In the genomic region with DNA sequence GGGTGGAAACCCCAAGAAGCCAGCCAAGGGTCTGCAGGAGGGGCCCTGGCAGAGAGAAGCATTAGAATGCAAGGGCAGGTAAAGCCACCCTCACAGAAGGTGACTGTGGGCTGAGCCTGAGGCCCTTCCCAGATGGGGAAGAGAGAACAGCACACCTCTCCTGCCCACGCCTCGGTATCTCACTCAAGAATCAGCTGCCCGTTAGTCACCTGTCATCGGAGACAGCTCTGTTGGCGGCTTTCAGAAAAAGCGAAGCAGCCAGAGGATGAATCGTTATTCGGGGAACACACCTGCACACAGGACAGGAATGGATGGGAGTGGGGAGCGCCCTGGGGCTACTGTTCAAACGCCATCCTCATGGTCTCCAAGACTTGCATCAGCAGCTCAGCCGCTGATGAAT, we compare ENCODE assay signal across 17 cellular contexts. TPM values are rescaled to one million over a fixed set of nuclear protein-coding genes. Genes with fewer than 3 reads are reported as not detected.
DNase-seq lines count a peak whose midpoint lies in the region; ATAC-seq and TF ChIP-seq lines count a peak whose summit lies in the region.
"Had no signal": no experiment of that assay in that cellular context is flagged by ENCODE, and none has a peak within 500 bp of the region (broad histone marks: within the 10 kb centered on the region; RNA-seq: fewer than 3 reads in every experiment).

No MANE protein-coding gene starts in this region.

- CTCF ChIA-PET in activated CD4-positive, alpha-beta T cell treated with anti-CD3 and anti-CD28 coated beads for 36 hours (lab: Charles Lee): interaction anchor here (0.6 to 4.3 kb wide), 6 partner anchors 11 to 209 kb away, joined by 3 to 18 read pairs (median 4); no protein-coding TSS in a partner anchor

- peak overlapping the region; percentile 80 for H3K27ac ChIP-seq in CD4-positive, CD25-positive, alpha-beta regulatory T cell (ENCODE audit: insufficient read depth, low read length, poor library complexity, severe bottlenecking)
- H3K27ac ChIP-seq in sigmoid colon: no peak overlapping the region
- H3K27ac ChIP-seq: SK-N-MC, upper lobe of right lung had no signal

- ATAC-seq in CD4-positive, CD25-positive, alpha-beta regulatory T cell (ENCODE audit: low read depth in 2 of 2): no peak
- ATAC-seq in activated CD4-positive, alpha-beta T cell treated with anti-CD3 and anti-CD28 coated beads for 36 hours: peak; percentile 58
- ATAC-seq: left ventricle myocardium superior, upper lobe of right lung had no signal

- peak in 1 of 3 donors; percentile 18 for DNase-seq in CD4-positive, CD25-positive, alpha-beta regulatory T cell
- DNase-seq in activated CD4-positive, alpha-beta T cell treated with anti-CD3 and anti-CD28 coated beads for 36 hours: peak; percentile 81
- DNase-seq in activated naive CD4-positive, alpha-beta T cell treated with anti-CD3 and anti-CD28 coated beads, Interleukin-2, amount 50 U/mL, for 16 hours: peak; percentile 68
- DNase-seq in stimulated activated CD4-positive, alpha-beta T cell treated with anti-CD3 and anti-CD28 coated beads, Interleukin-15, amount 100 ng/mL, for 48 hours (ENCODE audit: low read depth in 2 of 2): peak; percentile 45 to 47
- no peak for DNase-seq in SKM-1 treated with dmso at 0.1 percent for 144 hours (lab: John Stamatoyannopoulos, UW; ENCODE audit: unreplicated experiment)
- no peak for DNase-seq in sigmoid colon
- no peak for DNase-seq in D341Med (ENCODE audit: low spot score)
- DNase-seq in H4 (ENCODE audit: low spot score): no peak
- DNase-seq: dermis blood vessel endothelial cell, DMS 273 treated with DMSO at 0.1 percent for 48 hours, left ventricle myocardium superior, NCI-H1092 treated with DMSO at 0.1 percent for 48 hours, NCI-H345, nephron progenitor cell, retina, upper lobe of right lung had no signal

- POLR2A ChIA-PET in activated CD4-positive, alpha-beta T cell treated with anti-CD3 and anti-CD28 coated beads for 36 hours (lab: Charles Lee): interaction anchor here (0.5 to 0.6 kb wide), 5 partner anchors 13 to 427 kb away, joined by 3 read pairs; no protein-coding TSS in a partner anchor

- TF ChIP-seq EP300 in sigmoid colon (IDR thresholded peaks at IDR 0.05): no peak

- peak overlapping the region; percentile 88 to 96 (median 90) for H3K27ac Mint-ChIP-seq in CD4-positive, CD25-positive, alpha-beta regulatory T cell
- H3K27ac Mint-ChIP-seq in activated CD4-positive, alpha-beta T cell treated with anti-CD3 and anti-CD28 coated beads for 36 hours: peak overlapping the region; percentile 92
- H3K27ac Mint-ChIP-seq: nephron progenitor cell had no signal

- no peaks in the 10 kb centered on the region for H3K27me3 ChIP-seq in CD4-positive, CD25-positive, alpha-beta regulatory T cell (ENCODE audit: control insufficient read depth, insufficient read depth, low read length)
- H3K27me3 ChIP-seq in sigmoid colon: peaks cover 0 to 16% (median 2%) of the 10 kb centered on the region in 3 donors

- H3K9me3 ChIP-seq in CD4-positive, CD25-positive, alpha-beta regulatory T cell (ENCODE audit: control insufficient read depth in 2 of 2, low read length in 2 of 2): no peaks in the 10 kb centered on the region
- H3K9me3 ChIP-seq in sigmoid colon: no peaks in the 10 kb centered on the region
- H3K9me3 ChIP-seq: upper lobe of right lung had no signal

- 88 to 91% methylated on average over 11 of the region's 11 CpGs for WGBS in sigmoid colon, 2 donors

- H3K4me1 Mint-ChIP-seq in CD4-positive, CD25-positive, alpha-beta regulatory T cell: peaks cover 50 to 98% (median 79%) of the 10 kb centered on the region in 4 donors
- peaks cover 93% of the 10 kb centered on the region for H3K4me1 Mint-ChIP-seq in activated CD4-positive, alpha-beta T cell treated with anti-CD3 and anti-CD28 coated beads for 36 hours

- H3K4me3 Mint-ChIP-seq in CD4-positive, CD25-positive, alpha-beta regulatory T cell: peak overlapping the region; percentile 61 to 89 (median 80)
- peak overlapping the region; percentile 54 for H3K4me3 Mint-ChIP-seq in activated CD4-positive, alpha-beta T cell treated with anti-CD3 and anti-CD28 coated beads for 36 hours
- H3K4me3 Mint-ChIP-seq: nephron progenitor cell had no signal

- H3K4me1 ChIP-seq in CD4-positive, CD25-positive, alpha-beta regulatory T cell (ENCODE audit: control insufficient read depth, insufficient read depth, low read length, poor library complexity, severe bottlenecking): peaks cover 95% of the 10 kb centered on the region
- H3K4me1 ChIP-seq in sigmoid colon: no peaks in the 10 kb centered on the region
- H3K4me1 ChIP-seq: upper lobe of right lung had no signal

- H3K36me3 Mint-ChIP-seq in CD4-positive, CD25-positive, alpha-beta regulatory T cell: peaks cover 14% of the 10 kb centered on the region
- no peaks in the 10 kb centered on the region for H3K36me3 Mint-ChIP-seq in activated CD4-positive, alpha-beta T cell treated with anti-CD3 and anti-CD28 coated beads for 36 hours (ENCODE audit: low read depth)

- H3K4me3 ChIP-seq in CD4-positive, CD25-positive, alpha-beta regulatory T cell (ENCODE audit: low read depth, low read length): peak overlapping the region; percentile 67
- H3K4me3 ChIP-seq in sigmoid colon: no peak overlapping the region
- H3K4me3 ChIP-seq: SK-N-MC, upper lobe of right lung had no signal

- intact Hi-C loops in activated CD4-positive, alpha-beta T cell treated with anti-CD3 and anti-CD28 coated beads for 36 hours (cut with DNase I, micrococcal nuclease): loop anchor here in 1 of 2 experiments (5.0 to 10.0 kb wide), 2 partner anchors 84 to 404 kb away; a partner anchor contains a TSS
- intact Hi-C loops in sigmoid colon (cut with DNase I): no loop called here

- TF ChIP-seq POLR2A in sigmoid colon (IDR thresholded peaks at IDR 0.05): no peak

- no peaks in the 10 kb centered on the region for H3K36me3 ChIP-seq in CD4-positive, CD25-positive, alpha-beta regulatory T cell (ENCODE audit: control insufficient read depth, insufficient read depth, low read length)
- H3K36me3 ChIP-seq in sigmoid colon: no peaks in the 10 kb centered on the region
- H3K36me3 ChIP-seq: upper lobe of right lung had no signal

- no peaks in the 10 kb centered on the region for H3K27me3 Mint-ChIP-seq in CD4-positive, CD25-positive, alpha-beta regulatory T cell
- no peaks in the 10 kb centered on the region for H3K27me3 Mint-ChIP-seq in activated CD4-positive, alpha-beta T cell treated with anti-CD3 and anti-CD28 coated beads for 36 hours

- H3K9me3 Mint-ChIP-seq in CD4-positive, CD25-positive, alpha-beta regulatory T cell: no peaks in the 10 kb centered on the region
- no peaks in the 10 kb centered on the region for H3K9me3 Mint-ChIP-seq in activated CD4-positive, alpha-beta T cell treated with anti-CD3 and anti-CD28 coated beads for 36 hours (ENCODE audit: low read depth)
- H3K9me3 Mint-ChIP-seq: nephron progenitor cell had no signal

- TF ChIP-seq CTCF in sigmoid colon (IDR thresholded peaks at IDR 0.05): no peak

RNA-seq across cellular contexts. Expression of a gene that starts 21.7 kb away (rescaled TPM):
- total RNA-seq in CD4-positive, CD25-positive, alpha-beta regulatory T cell: 13.0 TPM
- polyA plus RNA-seq in CD4-positive, CD25-positive, alpha-beta regulatory T cell: 1 to 10 TPM in 3 of 4 donors, under 1 TPM in 1; 0.91 to 1.8 (median 1.5) TPM
- 1 to 10 TPM in 1 of 2 experiments, under 1 TPM in 1; 0.96 to 1.1 TPM for total RNA-seq in activated CD4-positive, alpha-beta T cell treated with anti-CD3 and anti-CD28 coated beads for 36 hours
- total RNA-seq in sigmoid colon: not detected
- polyA plus RNA-seq in sigmoid colon: under 1 TPM in 1 of 3 donors, not detected in 2; 0.41 TPM
- not detected in 2 replicates for total RNA-seq in H4 (2014; rRNA removed; shearing (Covaris generic))
- total RNA-seq: dermis blood vessel endothelial cell, left ventricle myocardium superior had no signal

RNA-seq across cellular contexts. Expression of a gene that starts 37.6 kb away (rescaled TPM):
- total RNA-seq in CD4-positive, CD25-positive, alpha-beta regulatory T cell: 160 TPM
- polyA plus RNA-seq in CD4-positive, CD25-positive, alpha-beta regulatory T cell: 10 to 100 TPM; 48.9 to 79.2 (median 52.2) TPM
- total RNA-seq in activated CD4-positive, alpha-beta T cell treated with anti-CD3 and anti-CD28 coated beads for 36 hours: 10 to 100 TPM; 40.6 to 45.5 TPM
- 1 to 10 TPM in 2 of 4 donors, under 1 TPM in 2; 0.49 to 1.8 (median 1.0) TPM for total RNA-seq in sigmoid colon
- 1 to 10 TPM in 2 of 3 donors, under 1 TPM in 1; 0.46 to 9.7 (median 3.6) TPM for polyA plus RNA-seq in sigmoid colon
- total RNA-seq in H4 (2014; rRNA removed; shearing (Covaris generic)): not detected in 2 replicates
- total RNA-seq: dermis blood vessel endothelial cell had no signal

RNA-seq across cellular contexts. Expression of a gene that starts 44.9 kb away (rescaled TPM):
- not detected for total RNA-seq in CD4-positive, CD25-positive, alpha-beta regulatory T cell
- under 1 TPM; 0.13 to 0.32 (median 0.18) TPM for polyA plus RNA-seq in CD4-positive, CD25-positive, alpha-beta regulatory T cell
- total RNA-seq in activated CD4-positive, alpha-beta T cell treated with anti-CD3 and anti-CD28 coated beads for 36 hours: under 1 TPM; 0.59 to 0.70 TPM
- not detected for total RNA-seq in sigmoid colon
- polyA plus RNA-seq in sigmoid colon: under 1 TPM in 1 of 3 donors, not detected in 2; 0.09 TPM
- not detected in 2 replicates for total RNA-seq in H4 (2014; rRNA removed; shearing (Covaris generic))
- total RNA-seq: dermis blood vessel endothelial cell, left ventricle myocardium superior, upper lobe of right lung had no signal

RNA-seq across cellular contexts. Expression of a gene that starts 56.2 kb away (rescaled TPM):
- 3.2 TPM for total RNA-seq in CD4-positive, CD25-positive, alpha-beta regulatory T cell
- under 1 TPM in 3 of 4 donors, not detected in 1; 0.01 to 0.05 (median 0.03) TPM for polyA plus RNA-seq in CD4-positive, CD25-positive, alpha-beta regulatory T cell
- under 1 TPM; 0.49 to 0.91 TPM for total RNA-seq in activated CD4-positive, alpha-beta T cell treated with anti-CD3 and anti-CD28 coated beads for 36 hours
- total RNA-seq in sigmoid colon: under 1 TPM; under 0.01 to 0.71 (median 0.08) TPM
- 10 to 100 TPM; 10.2 to 19.5 (median 17.8) TPM for polyA plus RNA-seq in sigmoid colon
- not detected in 2 replicates for total RNA-seq in H4 (2014; rRNA removed; shearing (Covaris generic))

Comparison
In these comparisons a context has a peak if more than half of its experiments do, and no peak if none do; other contexts are left out.
1. DNase-seq: peak in activated CD4-positive, alpha-beta T cell treated with anti-CD3 and anti-CD28 coated beads for 36 hours (single experiment), activated naive CD4-positive, alpha-beta T cell treated with anti-CD3 and anti-CD28 coated beads, Interleukin-2, amount 50 U/mL, for 16 hours (single experiment) and stimulated activated CD4-positive, alpha-beta T cell treated with anti-CD3 and anti-CD28 coated beads, Interleukin-15, amount 100 ng/mL, for 48 hours (2 of 2); none in SKM-1 treated with dmso at 0.1 percent for 144 hours (single experiment), sigmoid colon (single experiment), D341Med (single experiment) and H4 (single experiment).
2. RNA of a gene that starts 37.6 kb away (total RNA-seq): 160 TPM in CD4-positive, CD25-positive, alpha-beta regulatory T cell (single experiment) and 40.6 to 45.5 TPM in activated CD4-positive, alpha-beta T cell treated with anti-CD3 and anti-CD28 coated beads for 36 hours; 0.49 to 1.8 TPM in sigmoid colon and not detected in H4; every median in the first group is over 10 times any median in the second.